Comparison of ENCODE assay signal across 18 cellular contexts in the genomic region with DNA sequence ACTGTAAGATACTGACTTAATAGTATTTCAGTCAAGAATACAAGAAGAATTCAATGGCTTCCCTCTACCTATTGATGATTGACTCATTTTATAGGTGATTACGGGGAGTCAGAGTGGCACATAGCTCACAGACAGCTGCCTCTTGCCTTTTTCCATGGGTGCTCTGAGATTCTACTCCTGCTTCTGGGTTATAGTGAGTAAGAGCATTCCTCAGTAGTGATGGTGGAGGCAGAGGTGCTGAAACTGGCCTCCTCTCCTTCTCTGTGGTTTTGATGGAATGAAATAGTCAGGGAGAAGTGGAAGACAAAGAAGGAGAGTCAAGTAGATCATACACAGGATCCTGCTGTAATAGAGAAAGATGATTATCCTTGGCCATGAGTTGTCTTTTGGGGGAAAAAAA.
DNase-seq lines count a peak whose midpoint lies in the region; ATAC-seq, FAIRE-seq and TF ChIP-seq lines count a peak whose summit lies in the region.
"Had no signal": no experiment of that assay in that cellular context is flagged by ENCODE, and none has a peak within 500 bp of the region (broad histone marks: within the 10 kb centered on the region; RNA-seq: fewer than 3 reads in every experiment).

No MANE protein-coding gene starts in this region.

- CTCF ChIA-PET in MCF 10A (lab: Yijun Ruan, JAX) = no interaction called here

- H3K27ac ChIP-seq in breast epithelium = no peak overlapping the region
- H3K27ac ChIP-seq: 22Rv1 had no signal

- peaks cover 6% of the 10 kb centered on the region for H3K4me1 Mint-ChIP-seq in MCF 10A (ENCODE audit: insufficient read depth, unreplicated experiment)
- H3K4me1 Mint-ChIP-seq in activated T-cell treated with anti-CD3 and anti-CD28 coated beads, Interleukin-2, amount 50 U/mL, for 4 hours (ENCODE audit: low read depth) = no peaks in the 10 kb centered on the region
- H3K4me1 Mint-ChIP-seq: IgD-negative memory B cell, nephron had no signal

- intact Hi-C loops in MCF 10A (cut with micrococcal nuclease) = no loop called here
- intact Hi-C loops in breast epithelium (cut with DNase I; ENCODE audit: low total_unique reads) = loop anchor here (10.0 kb wide), 1 partner anchor 1256 kb away; no protein-coding TSS in a partner anchor

- TF ChIP-seq CTCF in MCF 10A (IDR thresholded peaks at IDR 0.05; ENCODE audit: unreplicated experiment) (no peak), breast epithelium (IDR thresholded peaks at IDR 0.05) (no peak), fibroblast of the aortic adventitia (IDR thresholded peaks at IDR 0.05; ENCODE audit: insufficient read depth, low read length) (no peak)

- DNase-seq in MCF 10A (ENCODE audit: unreplicated experiment) = peak; percentile 7
- no peak for DNase-seq in breast epithelium (ENCODE audit: low spot score in 2 of 2)
- DNase-seq in amniotic stem cell (lab: John Stamatoyannopoulos, UW) = peak; percentile 53
- peak; percentile 80 for DNase-seq in fibroblast of the aortic adventitia (ENCODE audit: low read depth)
- peak; percentile 43 for DNase-seq in urothelium cell line (ENCODE audit: low spot score)
- DNase-seq in stimulated activated CD4-positive, alpha-beta T cell treated with anti-CD3 and anti-CD28 coated beads, Interleukin-2, amount 100 ng/mL, for 48 hours = no peak
- no peak for DNase-seq in activated T-cell treated with anti-CD3 and anti-CD28 coated beads, Interleukin-2, amount 50 U/mL, for 4 hours
- DNase-seq: activated CD4-positive, alpha-beta T cell treated with anti-CD3 and anti-CD28 coated beads for 4 hours; erythroblast; NCI-H1092; Right ventricle myocardium superior; substantia nigra had no signal

- H3K4me3 ChIP-seq in breast epithelium (no peak overlapping the region), fibroblast of the aortic adventitia (ENCODE audit: low read depth, low read length) (no peak overlapping the region)

- H3K4me1 ChIP-seq in breast epithelium = no peaks in the 10 kb centered on the region

- POLR2A ChIA-PET in MCF 10A (lab: Yijun Ruan, JAX) = no interaction called here

- H3K36me3 ChIP-seq in breast epithelium = no peaks in the 10 kb centered on the region

- H3K9me3 ChIP-seq in breast epithelium = no peaks in the 10 kb centered on the region

- no peaks in the 10 kb centered on the region for H3K9me3 Mint-ChIP-seq in MCF 10A (ENCODE audit: unreplicated experiment)
- H3K9me3 Mint-ChIP-seq in activated T-cell treated with anti-CD3 and anti-CD28 coated beads, Interleukin-2, amount 50 U/mL, for 4 hours = no peaks in the 10 kb centered on the region
- H3K9me3 Mint-ChIP-seq: nephron had no signal

- no peaks in the 10 kb centered on the region for H3K27me3 Mint-ChIP-seq in MCF 10A (ENCODE audit: insufficient read depth, unreplicated experiment)
- no peaks in the 10 kb centered on the region for H3K27me3 Mint-ChIP-seq in activated T-cell treated with anti-CD3 and anti-CD28 coated beads, Interleukin-2, amount 50 U/mL, for 4 hours (ENCODE audit: low read depth)
- H3K27me3 Mint-ChIP-seq: IgD-negative memory B cell had no signal

- no peak for FAIRE-seq in urothelium cell line (lab: Jason Lieb, UNC)
- FAIRE-seq: G401.6 had no signal

- TF ChIP-seq POLR2A in breast epithelium (IDR thresholded peaks at IDR 0.05) = no peak

- peaks cover 7% of the 10 kb centered on the region for H3K36me3 Mint-ChIP-seq in MCF 10A (ENCODE audit: insufficient read depth, unreplicated experiment)
- H3K36me3 Mint-ChIP-seq in activated T-cell treated with anti-CD3 and anti-CD28 coated beads, Interleukin-2, amount 50 U/mL, for 4 hours (ENCODE audit: insufficient read depth) = no peaks in the 10 kb centered on the region
- H3K36me3 Mint-ChIP-seq: activated naive CD4-positive, alpha-beta T cell treated with anti-CD3 and anti-CD28 coated beads, Interleukin-2, amount 50 U/mL, for 72 hours; IgD-negative memory B cell had no signal

- no peak overlapping the region for H3K4me3 Mint-ChIP-seq in MCF 10A (ENCODE audit: unreplicated experiment)
- no peak overlapping the region for H3K4me3 Mint-ChIP-seq in activated T-cell treated with anti-CD3 and anti-CD28 coated beads, Interleukin-2, amount 50 U/mL, for 4 hours
- H3K4me3 Mint-ChIP-seq: IgD-negative memory B cell, nephron had no signal

- no TSS peak for BruUV-seq in MCF 10A (replicated peaks; lab: Mats Ljungman, UMichigan)

- no peaks in the 10 kb centered on the region for H3K27me3 ChIP-seq in breast epithelium

- no peak overlapping the region for H3K27ac Mint-ChIP-seq in MCF 10A (ENCODE audit: low read depth, unreplicated experiment)
- H3K27ac Mint-ChIP-seq: activated naive CD4-positive, alpha-beta T cell treated with anti-CD3 and anti-CD28 coated beads, Interleukin-2, amount 50 U/mL, for 72 hours; nephron had no signal

- ATAC-seq in activated T-cell treated with anti-CD3 and anti-CD28 coated beads, Interleukin-2, amount 50 U/mL, for 4 hours = no peak
- no peak for ATAC-seq in GM21360 (IDR thresholded peaks at IDR 0.05; ENCODE audit: unreplicated experiment)
- ATAC-seq: activated naive CD4-positive, alpha-beta T cell treated with anti-CD3 and anti-CD28 coated beads, Interleukin-2, amount 50 U/mL, for 72 hours had no signal

Comparison
In these comparisons a context has a peak if more than half of its experiments do, and no peak if none do; other contexts are left out.
1. DNase-seq: peak in MCF 10A (single experiment), amniotic stem cell (single experiment), fibroblast of the aortic adventitia (single experiment) and urothelium cell line (single experiment); none in breast epithelium (0 of 2), stimulated activated CD4-positive, alpha-beta T cell treated with anti-CD3 and anti-CD28 coated beads, Interleukin-2, amount 100 ng/mL, for 48 hours (0 of 2) and activated T-cell treated with anti-CD3 and anti-CD28 coated beads, Interleukin-2, amount 50 U/mL, for 4 hours (single experiment).